Comparison of ENCODE assay signal across 1 cellular context in genomic region chr7:104036889-104037288, GRCh38. TPM values are rescaled to one million over a fixed set of nuclear protein-coding genes. Genes with fewer than 3 reads are reported as not detected.
"Had no signal": no experiment of that assay in that cellular context is flagged by ENCODE, and none has a peak within 500 bp of the region (broad histone marks: within the 10 kb centered on the region; RNA-seq: fewer than 3 reads in every experiment).

No MANE protein-coding gene starts in this region.

RNA-seq across cellular contexts. Expression of gene RELN, which starts 47.4 kb away (rescaled TPM):
- total RNA-seq: MCF 10A had no signal
